In genomic region chr10:96614515-96614914, GRCh38 we compare ENCODE assay signal across 9 cellular contexts. TPM values are rescaled to one million over a fixed set of nuclear protein-coding genes. Genes with fewer than 3 reads are reported as not detected.
A peak's percentile ranks its signal among the peaks of the same experiment; 100 is the strongest.
DNase-seq lines count a peak whose midpoint lies in the region; ATAC-seq and TF ChIP-seq lines count a peak whose summit lies in the region.
"Had no signal": no experiment of that assay in that cellular context is flagged by ENCODE, and none has a peak within 500 bp of the region (broad histone marks: within the 10 kb centered on the region; RNA-seq: fewer than 3 reads in every experiment).

No MANE protein-coding gene starts in this region.

- H3K27me3 ChIP-seq in IMR-90 (ENCODE audit: control insufficient read depth, insufficient read depth, low read length) (peaks cover 12% of the 10 kb centered on the region; the same call in 1 of the 2 replicates), adipocyte (replicated peaks; ENCODE audit: control insufficient read depth, insufficient read depth, low read length) (peaks cover 6% of the 10 kb centered on the region)

- H4K91ac ChIP-seq in IMR-90 (ENCODE audit: insufficient read depth, low read depth, low read length): no peak overlapping the region

- H3K27ac Mint-ChIP-seq in activated CD8-positive, alpha-beta memory T cell treated with anti-CD3 and anti-CD28 coated beads, Interleukin-2, amount 10 ng/mL, durations not matched to agents 7 days and 5 days: no peak overlapping the region

- peaks cover 2% of the 10 kb centered on the region for H3K36me3 Mint-ChIP-seq in activated CD8-positive, alpha-beta memory T cell treated with anti-CD3 and anti-CD28 coated beads, Interleukin-2, amount 10 ng/mL, durations not matched to agents 7 days and 5 days

- ATAC-seq in IMR-90 (ENCODE audit: low read depth): peak; percentile 80
- ATAC-seq in activated CD8-positive, alpha-beta memory T cell treated with anti-CD3 and anti-CD28 coated beads, Interleukin-2, amount 10 ng/mL, durations not matched to agents 7 days and 5 days: no peak

- H3K9me3 ChIP-seq in IMR-90 (ENCODE audit: control insufficient read depth, insufficient read depth, low read length) (no peaks in the 10 kb centered on the region), adipocyte (ENCODE audit: control insufficient read depth, low read length) (no peaks in the 10 kb centered on the region)

- no peak overlapping the region for H2AK5ac ChIP-seq in IMR-90 (ENCODE audit: low read depth, low read length)

- dilution Hi-C loops in IMR-90 (cut with HindIII; ENCODE audit: low sequenced_read_pairs, unreplicated experiment): no loop called here

- H2AFZ ChIP-seq in IMR-90 (replicated peaks; ENCODE audit: low read length, poor library complexity): no peak overlapping the region

- in situ Hi-C loops in Caki2 (cut with HindIII; ENCODE audit: low pct_unique_long_range_greater_than_20kb, low sequenced_read_pairs): no loop called here
- in situ Hi-C loops in IMR-90 (cut with MboI; ENCODE audit: low sequenced_read_pairs): no loop called here

- no peak overlapping the region for H2BK120ac ChIP-seq in IMR-90 (ENCODE audit: low read depth, low read length)

- no peak overlapping the region for H2BK15ac ChIP-seq in IMR-90 (ENCODE audit: low read depth, low read length)

- BruUV-seq in IMR-90 (replicated peaks; lab: Mats Ljungman, UMichigan): no TSS peak

- no peak overlapping the region for H4K5ac ChIP-seq in IMR-90 (ENCODE audit: low read depth, low read length)

- H3K23ac ChIP-seq in IMR-90 (ENCODE audit: low read depth, low read length): no peak overlapping the region

- no peaks in the 10 kb centered on the region for H3K4me1 ChIP-seq in IMR-90 (ENCODE audit: control insufficient read depth, insufficient read depth, low read length)
- H3K4me1 ChIP-seq in adipocyte (ENCODE audit: control insufficient read depth, insufficient read depth, low read length): peaks cover 18% of the 10 kb centered on the region

- no peaks in the 10 kb centered on the region for H3K27me3 Mint-ChIP-seq in activated CD8-positive, alpha-beta memory T cell treated with anti-CD3 and anti-CD28 coated beads, Interleukin-2, amount 10 ng/mL, durations not matched to agents 7 days and 5 days

- no peaks in the 10 kb centered on the region for H3K9me1 ChIP-seq in IMR-90 (ENCODE audit: insufficient read depth, low read length)

- no peaks in the 10 kb centered on the region for H4K20me1 ChIP-seq in IMR-90 (ENCODE audit: insufficient read depth, low read length)

- CTCF ChIA-PET in IMR-90 (lab: Yijun Ruan, JAX): interaction anchor here (0.5 kb wide), 1 partner anchor 218 kb away, joined by 3 read pairs; no protein-coding TSS in a partner anchor
- CTCF ChIA-PET in activated CD8-positive, alpha-beta memory T cell treated with anti-CD3 and anti-CD28 coated beads, Interleukin-2, amount 10 ng/mL, durations not matched to agents 7 days and 5 days (lab: Charles Lee): no interaction called here

- H3K9me3 Mint-ChIP-seq in activated CD8-positive, alpha-beta memory T cell treated with anti-CD3 and anti-CD28 coated beads, Interleukin-2, amount 10 ng/mL, durations not matched to agents 7 days and 5 days (ENCODE audit: low read depth): no peaks in the 10 kb centered on the region

- no peak for TF ChIP-seq RAD21 in IMR-90 (IDR thresholded peaks at IDR 0.05; ENCODE audit: low read length)

- no peak overlapping the region for H3K56ac ChIP-seq in IMR-90 (ENCODE audit: extremely low read depth, insufficient read depth, low read length)

- no CpG with 5 or more reads among the region's 2 CpGs for WGBS in IMR-90 (ENCODE audit: extremely low coverage in 2 of 2, insufficient read length in 1 of 2), 2 experiments

- intact Hi-C loops in IMR-90 (cut with micrococcal nuclease): no loop called here

- no peaks in the 10 kb centered on the region for H3K79me1 ChIP-seq in IMR-90 (ENCODE audit: low read depth in 1 of 2, low read length in 2 of 2)

- no peak overlapping the region for H3K14ac ChIP-seq in IMR-90 (replicated peaks; ENCODE audit: low read depth, low read length)

- H2AK9ac ChIP-seq in IMR-90 (replicated peaks; ENCODE audit: low read depth, low read length, poor library complexity): no peak overlapping the region

- H3K4me3 Mint-ChIP-seq in activated CD8-positive, alpha-beta memory T cell treated with anti-CD3 and anti-CD28 coated beads, Interleukin-2, amount 10 ng/mL, durations not matched to agents 7 days and 5 days: no peak overlapping the region

- no peak overlapping the region for H2BK20ac ChIP-seq in IMR-90 (ENCODE audit: low read depth, low read length)

- no peak overlapping the region for H3K27ac ChIP-seq in IMR-90 (ENCODE audit: insufficient read depth, low read length)

- DNase-seq in Caki2 (ENCODE audit: low read depth) (peak; percentile 58), IMR-90 (peak; percentile 87), adipocyte (ENCODE audit: low read depth) (peak; percentile 65), lung microvascular endothelial cell (ENCODE audit: low read depth in 2 of 2) (peak; percentile 78 to 90), GM19240 (ENCODE audit: insufficient read length, low spot score) (no peak), GM19238 (ENCODE audit: insufficient read length, low spot score) (no peak)
- DNase-seq in activated CD4-positive, CD25-positive, alpha-beta regulatory T cell (lab: John Stamatoyannopoulos, UW): no peak
- no peak for DNase-seq in activated CD8-positive, alpha-beta memory T cell treated with anti-CD3 and anti-CD28 coated beads, Interleukin-2, amount 10 ng/mL, durations not matched to agents 7 days and 5 days
- DNase-seq: NK-92 treated with Interleukin-12 subunit alpha and Interleukin-12 subunit beta, amount 100 ng/mL, for 24 hours had no signal

- H3K4me3 ChIP-seq in IMR-90 (ENCODE audit: insufficient read depth, low read depth, low read length) (no peak overlapping the region), adipocyte (ENCODE audit: low read length) (no peak overlapping the region)

- TF ChIP-seq POLR2A in IMR-90 (IDR thresholded peaks at IDR 0.05; ENCODE audit: low read depth, low read length): no peak

- no peak overlapping the region for H3K4ac ChIP-seq in IMR-90 (ENCODE audit: low read depth, low read length)

- peaks cover 8% of the 10 kb centered on the region for H3K4me1 Mint-ChIP-seq in activated CD8-positive, alpha-beta memory T cell treated with anti-CD3 and anti-CD28 coated beads, Interleukin-2, amount 10 ng/mL, durations not matched to agents 7 days and 5 days

- H4K8ac ChIP-seq in IMR-90 (ENCODE audit: low read depth in 2 of 2, low read length in 2 of 2): no peak overlapping the region

- no peak overlapping the region for H3K4me2 ChIP-seq in IMR-90 (ENCODE audit: low read depth, low read length)

- no peak for TF ChIP-seq CTCF in IMR-90 (conservative IDR thresholded peaks at IDR 0.05; ENCODE audit: low read depth, low read length)

- H3K18ac ChIP-seq in IMR-90 (ENCODE audit: low read depth, low read length): no peak overlapping the region

- POLR2A ChIA-PET in IMR-90 (lab: Charles Lee; ENCODE audit: unreplicated experiment): no interaction called here

- H3K9ac ChIP-seq in IMR-90 (ENCODE audit: low read depth, low read length) (no peak overlapping the region), adipocyte (ENCODE audit: low read length) (no peak overlapping the region)

- no peak overlapping the region for H2BK5ac ChIP-seq in IMR-90 (ENCODE audit: low read depth, low read length, poor library complexity, severe bottlenecking)

- H3K36me3 ChIP-seq in IMR-90 (ENCODE audit: control insufficient read depth, insufficient read depth, low read length): no peaks in the 10 kb centered on the region
- no peaks in the 10 kb centered on the region for H3K36me3 ChIP-seq in adipocyte (ENCODE audit: control insufficient read depth, insufficient read depth, low read length, severe bottlenecking)

TF ChIP-seq in IMR-90, 13 proteins besides CTCF, POLR2A, EP300 and RAD21 (continues in another document):
- no peak for TF ChIP-seq RFX5 (IDR thresholded peaks at IDR 0.05; ENCODE audit: low read depth, low read length)
- no peak for TF ChIP-seq MAFK (IDR thresholded peaks at IDR 0.05; ENCODE audit: low read depth, low read length)
- TF ChIP-seq FOS (IDR thresholded peaks at IDR 0.05; ENCODE audit: low read depth, low read length): no peak
- TF ChIP-seq CHD1 (IDR thresholded peaks at IDR 0.05; ENCODE audit: low read depth, low read length): no peak
- no peak for TF ChIP-seq CEBPB (IDR thresholded peaks at IDR 0.05; ENCODE audit: low read depth, low read length)
- TF ChIP-seq NFE2L2 (IDR thresholded peaks at IDR 0.05; ENCODE audit: low read depth, low read length): no peak
- TF ChIP-seq USF2 (IDR thresholded peaks at IDR 0.05; ENCODE audit: low read depth, low read length): no peak
- no peak for TF ChIP-seq ELK1 (IDR thresholded peaks at IDR 0.05; ENCODE audit: borderline replicate concordance, low read depth, low read length)
- no peak for TF ChIP-seq MXI1 (IDR thresholded peaks at IDR 0.05; ENCODE audit: borderline replicate concordance, low read depth, low read length)
- TF ChIP-seq MAZ (IDR thresholded peaks at IDR 0.05; ENCODE audit: borderline replicate concordance, low read depth, low read length): no peak
- no peak for TF ChIP-seq SMC3 (IDR thresholded peaks at IDR 0.05; ENCODE audit: low read depth, low read length)

RNA-seq across cellular contexts. Expression of gene TM9SF3, which starts 27.7 kb away (rescaled TPM):
- total RNA-seq in Caki2 (2014; rRNA removed; shearing (Covaris generic); ENCODE audit: low replicate concordance): 13.4 and 32.8 TPM in 2 replicates
- 61.8 and 190 TPM in 2 replicates for total RNA-seq in IMR-90 (2012; rRNA removed)
- 20.3 and 33.7 TPM in 2 replicates for polyA plus RNA-seq in IMR-90 (2012; rRNA removed)
- polyA plus RNA-seq in IMR-90 (2012; cell fraction: cytosol; rRNA removed): 8.5 and 11.4 TPM in 2 replicates
- polyA plus RNA-seq in IMR-90 (2012; cell fraction: nucleus; rRNA removed; ENCODE audit: low replicate concordance): 5.0 and 28.0 TPM in 2 replicates
- total RNA-seq in lung microvascular endothelial cell: 63.9 and 86.7 TPM in 2 replicates
- 10 to 100 TPM; 61.4 to 71.3 TPM for total RNA-seq in activated CD8-positive, alpha-beta memory T cell treated with anti-CD3 and anti-CD28 coated beads, Interleukin-2, amount 10 ng/mL, durations not matched to agents 7 days and 5 days

Comparison
In these comparisons a context has a peak if more than half of its experiments do, and no peak if none do; other contexts are left out.
1. DNase-seq: peak in Caki2 (single experiment), IMR-90 (single experiment), adipocyte (single experiment) and lung microvascular endothelial cell (2 of 2); none in GM19240 (single experiment), activated CD4-positive, CD25-positive, alpha-beta regulatory T cell (0 of 4), GM19238 (single experiment) and activated CD8-positive, alpha-beta memory T cell treated with anti-CD3 and anti-CD28 coated beads, Interleukin-2, amount 10 ng/mL, durations not matched to agents 7 days and 5 days (single experiment).